In genomic region chr19:40198272-40198990, GRCh38 we compare ENCODE assay signal across 39 cellular contexts. TPM values are rescaled to one million over a fixed set of nuclear protein-coding genes. Genes with fewer than 3 reads are reported as not detected.
"Had no signal": no experiment of that assay in that cellular context is flagged by ENCODE, and none has a peak within 500 bp of the region (broad histone marks: within the 10 kb centered on the region; RNA-seq: fewer than 3 reads in every experiment).

No MANE protein-coding gene starts in this region.

- H3K27me3 ChIP-seq: MG63 had no signal

- H3K27ac ChIP-seq: KMS-11 had no signal

- H3K4me2 ChIP-seq: KMS-11 had no signal

- H3K9ac ChIP-seq: KMS-11 had no signal

- H3K4me3 ChIP-seq: MG63 had no signal

- H3K9me3 ChIP-seq: MG63 had no signal

- DNase-seq: Karpas-422, Kasumi-1, KG1, MG63, MM.1S, MV-4-11, NCI-H1048, NCI-H1092, NCI-H1092 treated with DMSO at 0.1 percent for 48 hours, NCI-H1105, NCI-H1105 treated with DMSO at 0.1 percent for 48 hours, NCI-H1417, NCI-H1417 treated with DMSO at 0.1 percent for 48 hours, NCI-H1436, NCI-H1436 treated with DMSO at 0.1 percent for 48 hours, NCI-H146, NCI-H1694, NCI-H1694 treated with DMSO at 0.1 percent for 48 hours, NCI-H187, NCI-H187 treated with DMSO at 0.1 percent for 48 hours, NCI-H1930, NCI-H2029, NCI-H2029 treated with DMSO at 0.1 percent for 48 hours, NCI-H2081, NCI-H2081 treated with DMSO at 0.1 percent for 48 hours, NCI-H2107, NCI-H2171, NCI-H2171 treated with DMSO at 0.1 percent for 48 hours, NCI-H2227 treated with DMSO at 0.1 percent for 48 hours, NCI-H226, NCI-H345, NCI-H446, NCI-H446 treated with DMSO at 0.1 percent for 48 hours, NCI-H510A had no signal

RNA-seq across cellular contexts. Expression of gene TTC9B, which starts 19.8 kb away (rescaled TPM):
- total RNA-seq: LHCN-M2, M059J, MCF 10A, NCI-H460 had no signal

RNA-seq across cellular contexts. Expression of gene CCNP, which starts 28.1 kb away (rescaled TPM):
- total RNA-seq: LHCN-M2, M059J had no signal
